1 cellular context compared by ENCODE assay signal in the genomic region with DNA sequence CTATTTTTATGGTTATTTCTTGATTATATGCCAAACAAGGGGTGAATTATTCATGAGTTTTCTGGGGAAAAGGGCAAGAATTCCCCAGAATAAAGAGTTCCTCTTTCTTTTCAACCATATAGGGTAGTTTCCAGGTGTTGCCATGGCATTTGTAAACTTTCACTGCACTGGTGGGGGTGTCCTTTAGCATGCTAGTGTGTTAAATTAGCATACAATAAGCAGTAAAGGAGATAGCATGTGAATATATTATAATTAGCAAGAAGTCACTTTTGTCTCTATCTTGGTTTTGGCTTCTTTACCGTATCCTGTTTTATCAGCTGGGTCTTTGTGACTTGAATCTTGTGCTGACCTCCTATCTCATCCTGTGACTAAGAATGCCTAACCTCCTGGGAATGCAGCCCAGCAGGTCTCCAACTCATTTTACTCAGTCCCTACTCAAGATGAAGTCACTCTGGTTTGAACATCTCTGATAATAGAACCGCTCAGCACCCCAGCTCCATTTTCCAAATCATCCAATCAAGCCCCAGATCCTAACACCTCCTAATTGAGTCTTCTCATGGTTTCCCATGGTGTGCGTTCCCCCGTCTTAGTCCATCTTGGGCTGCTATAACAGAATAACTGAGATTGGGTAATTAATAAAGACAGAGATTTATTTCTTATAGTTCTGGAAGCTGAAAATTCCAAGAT.
TF ChIP-seq lines count a peak whose summit lies in the region.

No MANE protein-coding gene starts in this region.

TF ChIP-seq in GM12878, 131 proteins besides CTCF, POLR2A, EP300 and RAD21 (continued from another document):
- TF ChIP-seq ZBTB40 (IDR thresholded peaks at IDR 0.05; ENCODE audit: borderline replicate concordance) (no peak; the same call in 1 of the 2 replicates), SMARCA5 (IDR thresholded peaks at IDR 0.05) (0 out of 2 replicates have a peak, but pooled peaks have one; percentile 18), SRF (IDR thresholded peaks at IDR 0.05; ENCODE audit: low read depth in 2 of 2, low read length in 2 of 2) (peak in 1 of 2 experiments; percentile 72; a peak in 1 of 4 replicates), BRCA1 (IDR thresholded peaks at IDR 0.05; ENCODE audit: low read depth, low read length) (no peak), NFXL1 (IDR thresholded peaks at IDR 0.05; ENCODE audit: borderline replicate concordance) (no peak), NBN (IDR thresholded peaks at IDR 0.05) (0 out of 2 replicates have a peak, but pooled peaks have one; percentile 7), BACH1 (IDR thresholded peaks at IDR 0.05; ENCODE audit: borderline replicate concordance) (no peak), POU2F2 (IDR thresholded peaks at IDR 0.05; ENCODE audit: borderline replicate concordance, low read depth, low read length) (0 out of 3 replicates have a peak, but pooled peaks have one; percentile 31), NFIC (IDR thresholded peaks at IDR 0.05; ENCODE audit: low read depth, low read length) (no peak), ATF3 (IDR thresholded peaks at IDR 0.05; ENCODE audit: borderline replicate concordance, extremely low read depth, low read depth, low read length) (no peak), MXI1 (IDR thresholded peaks at IDR 0.05; ENCODE audit: low read depth, low read length) (peak; percentile 67; the same call in 1 of the 2 replicates), IKZF2 (IDR thresholded peaks at IDR 0.05) (peak; percentile 39 to 52; a peak in 2 of 4 replicates), CBX3 (IDR thresholded peaks at IDR 0.05; ENCODE audit: borderline replicate concordance, low read depth) (no peak), EED (IDR thresholded peaks at IDR 0.05; ENCODE audit: low read depth) (peak; percentile 15; the same call in 1 of the 2 replicates), POLR2AphosphoS2 (IDR thresholded peaks at IDR 0.05; ENCODE audit: low read depth, low read length) (no peak), HDAC6 (IDR thresholded peaks at IDR 0.05; ENCODE audit: unreplicated experiment) (no peak)
- TF ChIP-seq, protein P1, sequence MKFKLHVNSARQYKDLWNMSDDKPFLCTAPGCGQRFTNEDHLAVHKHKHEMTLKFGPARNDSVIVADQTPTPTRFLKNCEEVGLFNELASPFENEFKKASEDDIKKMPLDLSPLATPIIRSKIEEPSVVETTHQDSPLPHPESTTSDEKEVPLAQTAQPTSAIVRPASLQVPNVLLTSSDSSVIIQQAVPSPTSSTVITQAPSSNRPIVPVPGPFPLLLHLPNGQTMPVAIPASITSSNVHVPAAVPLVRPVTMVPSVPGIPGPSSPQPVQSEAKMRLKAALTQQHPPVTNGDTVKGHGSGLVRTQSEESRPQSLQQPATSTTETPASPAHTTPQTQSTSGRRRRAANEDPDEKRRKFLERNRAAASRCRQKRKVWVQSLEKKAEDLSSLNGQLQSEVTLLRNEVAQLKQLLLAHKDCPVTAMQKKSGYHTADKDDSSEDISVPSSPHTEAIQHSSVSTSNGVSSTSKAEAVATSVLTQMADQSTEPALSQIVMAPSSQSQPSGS (IDR thresholded peaks at IDR 0.05; ENCODE audit: low read length), result no peak
